ENCODE assay signal across 8 cellular contexts in genomic region chr10:103859161-103860141, GRCh38. TPM values are rescaled to one million over a fixed set of nuclear protein-coding genes. Genes with fewer than 3 reads are reported as not detected.
DNase-seq lines count a peak whose midpoint lies in the region; ATAC-seq, FAIRE-seq and TF ChIP-seq lines count a peak whose summit lies in the region.

No MANE protein-coding gene starts in this region.

- peaks cover 10% of the 10 kb centered on the region for H3K4me1 Mint-ChIP-seq in WTC11

- peak overlapping the region; percentile 51 for H3K9ac ChIP-seq in keratinocyte (ENCODE audit: control insufficient read depth, extremely low read depth, insufficient read depth, low read length)

- TF ChIP-seq CTCF in NB4 (IDR thresholded peaks at IDR 0.05; ENCODE audit: low read depth, low read length) (peak; percentile 60), WTC11 (IDR thresholded peaks at IDR 0.05) (peak; percentile 45; the same call in 1 of the 2 replicates), keratinocyte (optimal IDR thresholded peaks at IDR 0.05 in 1 of 3, IDR thresholded peaks at IDR 0.05 in 1 of 3, conservative IDR thresholded peaks at IDR 0.05 in 1 of 3; ENCODE audit: extremely low read depth in 1 of 3, insufficient read depth in 2 of 3, low read length in 3 of 3) (peak; percentile 65 to 75 (median 71))

- H3K36me3 Mint-ChIP-seq in WTC11 = no peaks in the 10 kb centered on the region; the same call in 1 of the 2 replicates

- H3K4me1 ChIP-seq in keratinocyte (ENCODE audit: control insufficient read depth, extremely low read depth, insufficient read depth, low read length) = peaks cover 51% of the 10 kb centered on the region

- H3K36me3 ChIP-seq in keratinocyte (ENCODE audit: control insufficient read depth in 2 of 2, extremely low read depth in 1 of 2, insufficient read depth in 2 of 2, low read length in 2 of 2) (no peaks in the 10 kb centered on the region), MG63 (no peaks in the 10 kb centered on the region)

- peak overlapping the region; percentile 42 for H3K27ac ChIP-seq in keratinocyte (ENCODE audit: control insufficient read depth, insufficient read depth, low read length)

- no peak for TF ChIP-seq POLR2A in NB4 (IDR thresholded peaks at IDR 0.05; ENCODE audit: extremely low read depth, insufficient read length)

- peak overlapping the region; percentile 17 for H2AFZ ChIP-seq in keratinocyte (ENCODE audit: control insufficient read depth, low read length)

- H3K4me2 ChIP-seq in keratinocyte (ENCODE audit: control insufficient read depth, extremely low read depth, insufficient read depth, low read depth, low read length) = no peak overlapping the region

- CTCF ChIA-PET in WTC11 (lab: Charles Lee) = interaction anchor here (0.6 to 1.6 kb wide), 3 partner anchors 12 to 147 kb away, joined by 3 to 8 read pairs (median 3); no protein-coding TSS in a partner anchor

- H4K20me1 ChIP-seq in keratinocyte (ENCODE audit: control insufficient read depth, extremely low read depth, insufficient read depth, low read length) = no peaks in the 10 kb centered on the region

- peaks cover 25% of the 10 kb centered on the region for H3K27me3 Mint-ChIP-seq in WTC11 (ENCODE audit: low read depth)

- H3K4me3 ChIP-seq in NB4 (ENCODE audit: low read depth, low read length) = no peak overlapping the region
- no peak overlapping the region for H3K4me3 ChIP-seq in keratinocyte (ENCODE audit: control insufficient read depth in 2 of 3, extremely low read depth in 1 of 3, insufficient read depth in 2 of 3, low read depth in 1 of 3, low read length in 3 of 3)
- H3K4me3 ChIP-seq in MG63 = no peak overlapping the region

- no peak overlapping the region for H3K27ac Mint-ChIP-seq in WTC11

- H3K79me2 ChIP-seq in keratinocyte (ENCODE audit: control insufficient read depth, insufficient read depth, low read length) = peaks cover 7% of the 10 kb centered on the region

- peak; percentile 37 for DNase-seq in COLO829 (ENCODE audit: low spot score)
- peak; percentile 83 for DNase-seq in NB4 (ENCODE audit: low read depth)
- peak; percentile 71 for DNase-seq in WTC11 (ENCODE audit: low spot score)
- DNase-seq in central memory CD4-positive, alpha-beta T cell = peak; percentile 49
- no peak for DNase-seq in keratinocyte (ENCODE audit: low read depth, low spot score)
- DNase-seq in stimulated activated CD4-positive, alpha-beta T cell treated with anti-CD3 and anti-CD28 coated beads, Interleukin-2, amount 100 ng/mL, for 48 hours = peak; percentile 54 to 59
- DNase-seq in MG63 = no peak

- H3K9me1 ChIP-seq in keratinocyte (ENCODE audit: control insufficient read depth, extremely low read depth, insufficient read depth, low read length) = no peaks in the 10 kb centered on the region

- POLR2A ChIA-PET in WTC11 (lab: Charles Lee) = no interaction called here

- H3K9me3 Mint-ChIP-seq in WTC11 = peaks cover 9% of the 10 kb centered on the region

- no peaks in the 10 kb centered on the region for H3K27me3 ChIP-seq in keratinocyte (ENCODE audit: control insufficient read depth, extremely low read depth, insufficient read depth, low read length)
- H3K27me3 ChIP-seq in MG63 = no peaks in the 10 kb centered on the region

- H3K4me3 Mint-ChIP-seq in WTC11 = no peak overlapping the region

- FAIRE-seq in keratinocyte (lab: Jason Lieb, UNC) = peak; percentile 86

- H3K9me3 ChIP-seq in keratinocyte (ENCODE audit: control insufficient read depth, low read depth, low read length) = no peaks in the 10 kb centered on the region
- no peaks in the 10 kb centered on the region; the same call in 1 of the 2 replicates for H3K9me3 ChIP-seq in MG63

- ATAC-seq in GM21381 (IDR thresholded peaks at IDR 0.05; ENCODE audit: unreplicated experiment) = peak; percentile 65
- peak; percentile 68 for ATAC-seq in WTC11

- dilution Hi-C loops in keratinocyte (cut with MboI; ENCODE audit: extremely low pct_ligation_motif_present, low sequenced_read_pairs) = no loop called here

TF ChIP-seq in WTC11, 78 proteins besides CTCF, POLR2A, EP300 and RAD21:
- no peak for TF ChIP-seq HMGA2 (CRISPR knock-in tag; IDR thresholded peaks at IDR 0.05)
TF ChIP-seq in WTC11: peak in this region for 0.

RNA-seq across cellular contexts. Expression of gene SH3PXD2A, which starts 4.1 kb away (rescaled TPM):
- 15.7 to 17.9 TPM (median 17.4 TPM) in 3 replicates for total RNA-seq in WTC11 (2021)
- polyA plus RNA-seq in keratinocyte = 31.0 to 56.6 TPM (median 33.9 TPM) in 3 replicates
- polyA plus RNA-seq in keratinocyte (2011; ENCODE audit: low read depth) = 22.4 TPM
- polyA plus RNA-seq in keratinocyte (2011; cell fraction: cytosol; rRNA removed) = 32.2 and 35.6 TPM in 2 replicates
- 116 and 136 TPM in 2 replicates for polyA plus RNA-seq in keratinocyte (2011; cell fraction: nucleus; rRNA removed)
- polyA plus RNA-seq in keratinocyte (2012; ENCODE audit: low replicate concordance) = 46.1 and 73.7 TPM in 2 replicates
- 46.4 to 127 TPM (median 59.1 TPM) in 3 replicates for polyA minus RNA-seq in keratinocyte
- polyA minus RNA-seq in keratinocyte (2011; cell fraction: cytosol; rRNA and poly(A)+ RNA removed) = 63.7 TPM
- 88.9 and 140 TPM in 2 replicates for polyA minus RNA-seq in keratinocyte (2011; cell fraction: nucleus; rRNA and poly(A)+ RNA removed)
- total RNA-seq in MG63 (2014; rRNA removed; shearing (Covaris generic); ENCODE audit: low replicate concordance) = 19.2 and 21.1 TPM in 2 replicates

RNA-seq across cellular contexts. Expression of gene STN1, which starts 58.5 kb away (rescaled TPM):
- total RNA-seq in WTC11 (2021) = 13.9 to 18.7 TPM (median 15.0 TPM) in 3 replicates
- 29.0 to 32.5 TPM (median 30.5 TPM) in 3 replicates for polyA plus RNA-seq in keratinocyte
- 16.5 TPM for polyA plus RNA-seq in keratinocyte (2011; ENCODE audit: low read depth)
- polyA plus RNA-seq in keratinocyte (2011; cell fraction: cytosol; rRNA removed) = 38.0 and 49.4 TPM in 2 replicates
- 20.2 and 22.2 TPM in 2 replicates for polyA plus RNA-seq in keratinocyte (2011; cell fraction: nucleus; rRNA removed)
- 23.7 and 24.4 TPM in 2 replicates for polyA plus RNA-seq in keratinocyte (2012; ENCODE audit: low replicate concordance)
- polyA minus RNA-seq in keratinocyte = 18.4 to 22.3 TPM (median 21.6 TPM) in 3 replicates
- 18.0 TPM for polyA minus RNA-seq in keratinocyte (2011; cell fraction: cytosol; rRNA and poly(A)+ RNA removed)
- 6.2 and 12.6 TPM in 2 replicates for polyA minus RNA-seq in keratinocyte (2011; cell fraction: nucleus; rRNA and poly(A)+ RNA removed)
- 29.1 and 33.2 TPM in 2 replicates for total RNA-seq in MG63 (2014; rRNA removed; shearing (Covaris generic); ENCODE audit: low replicate concordance)

Comparison
In these comparisons a context has a peak if more than half of its experiments do, and no peak if none do; other contexts are left out.
1. DNase-seq: peak in COLO829 (single experiment), NB4 (single experiment), WTC11 (single experiment), central memory CD4-positive, alpha-beta T cell (single experiment) and stimulated activated CD4-positive, alpha-beta T cell treated with anti-CD3 and anti-CD28 coated beads, Interleukin-2, amount 100 ng/mL, for 48 hours (2 of 2); none in keratinocyte (single experiment) and MG63 (single experiment).
2. Peak in every context shown above with its lines, with median percentiles within 50 percentile points of each other: CTCF ChIP-seq.